ENCODE assay signal across 14 cellular contexts in the genomic region with DNA sequence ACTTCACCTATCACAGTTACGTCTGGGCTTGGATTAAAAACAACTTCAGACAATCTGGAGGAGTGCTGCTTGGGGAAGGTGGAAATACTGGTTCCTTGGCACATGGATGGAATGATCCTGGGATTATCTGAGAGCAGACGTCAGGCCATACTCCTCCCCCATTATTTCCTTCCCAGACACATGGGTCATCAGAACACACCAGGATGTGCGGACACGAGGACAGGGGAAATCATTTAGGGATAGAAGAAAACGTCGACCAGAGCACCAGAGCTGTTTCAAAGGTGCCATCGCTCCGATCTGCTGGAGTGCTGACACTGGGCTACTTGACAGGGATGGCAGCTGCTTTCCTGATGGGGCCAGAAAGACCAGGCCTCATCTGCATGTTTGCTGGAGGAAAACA. TPM values are rescaled to one million over a fixed set of nuclear protein-coding genes. Genes with fewer than 3 reads are reported as not detected.
A peak's percentile ranks its signal among the peaks of the same experiment; 100 is the strongest.
DNase-seq lines count a peak whose midpoint lies in the region; ATAC-seq, FAIRE-seq and TF ChIP-seq lines count a peak whose summit lies in the region.
"Had no signal": no experiment of that assay in that cellular context is flagged by ENCODE, and none has a peak within 500 bp of the region (broad histone marks: within the 10 kb centered on the region; RNA-seq: fewer than 3 reads in every experiment).

No MANE protein-coding gene starts in this region.

- no peaks in the 10 kb centered on the region for H3K27me3 Mint-ChIP-seq in activated naive CD4-positive, alpha-beta T cell treated with anti-CD3 and anti-CD28 coated beads, Interleukin-2, amount 10 ng/mL, durations not matched to agents 7 days and 5 days
- H3K27me3 Mint-ChIP-seq in brain: no peaks in the 10 kb centered on the region
- H3K27me3 Mint-ChIP-seq in naive thymus-derived CD4-positive, alpha-beta T cell: no peaks in the 10 kb centered on the region

- TF ChIP-seq CTCF in brain (conservative IDR thresholded peaks at IDR 0.05): no peak
- no peak for TF ChIP-seq CTCF in keratinocyte (optimal IDR thresholded peaks at IDR 0.05 in 1 of 3, IDR thresholded peaks at IDR 0.05 in 1 of 3, conservative IDR thresholded peaks at IDR 0.05 in 1 of 3; ENCODE audit: extremely low read depth in 1 of 3, insufficient read depth in 2 of 3, low read length in 3 of 3)
- TF ChIP-seq CTCF in thoracic aorta (IDR thresholded peaks at IDR 0.05): no peak
- no peak for TF ChIP-seq CTCF in GM13977 (IDR thresholded peaks at IDR 0.05; ENCODE audit: extremely low read depth, insufficient read depth, missing control alignments)

- H3K27me3 ChIP-seq in keratinocyte (ENCODE audit: control insufficient read depth, extremely low read depth, insufficient read depth, low read length): no peaks in the 10 kb centered on the region
- H3K27me3 ChIP-seq in thoracic aorta (replicated peaks; ENCODE audit: insufficient read depth): no peaks in the 10 kb centered on the region
- no peaks in the 10 kb centered on the region for H3K27me3 ChIP-seq in naive thymus-derived CD4-positive, alpha-beta T cell (ENCODE audit: control insufficient read depth in 2 of 2, insufficient read depth in 2 of 2, low read length in 2 of 2)
- H3K27me3 ChIP-seq: body of pancreas had no signal

- no peaks in the 10 kb centered on the region for H4K20me1 ChIP-seq in keratinocyte (ENCODE audit: control insufficient read depth, extremely low read depth, insufficient read depth, low read length)

- CTCF ChIA-PET in activated naive CD4-positive, alpha-beta T cell treated with anti-CD3 and anti-CD28 coated beads, Interleukin-2, amount 10 ng/mL, durations not matched to agents 7 days and 5 days (lab: Charles Lee): interaction anchor here (1.2 kb wide), 1 partner anchor 120 kb away, joined by 3 read pairs; no protein-coding TSS in a partner anchor
- CTCF ChIA-PET in naive thymus-derived CD4-positive, alpha-beta T cell (lab: Charles Lee): no interaction called here

- H3K27ac ChIP-seq in keratinocyte (ENCODE audit: control insufficient read depth, insufficient read depth, low read length) (peak overlapping the region; percentile 91), thoracic aorta (peak overlapping the region; percentile 71 to 84)
- H3K27ac ChIP-seq in naive thymus-derived CD4-positive, alpha-beta T cell (ENCODE audit: low read depth, low read length): no peak overlapping the region
- H3K27ac ChIP-seq: body of pancreas had no signal

- dilution Hi-C loops in keratinocyte (cut with MboI; ENCODE audit: extremely low pct_ligation_motif_present, low sequenced_read_pairs): no loop called here

- H3K79me2 ChIP-seq in keratinocyte (ENCODE audit: control insufficient read depth, insufficient read depth, low read length): no peaks in the 10 kb centered on the region

- H3K9me3 ChIP-seq in keratinocyte (ENCODE audit: control insufficient read depth, low read depth, low read length) (no peaks in the 10 kb centered on the region), thoracic aorta (no peaks in the 10 kb centered on the region)
- H3K9me3 ChIP-seq in naive thymus-derived CD4-positive, alpha-beta T cell (ENCODE audit: control insufficient read depth in 2 of 3, low read length in 3 of 3): no peaks in the 10 kb centered on the region
- H3K9me3 ChIP-seq: body of pancreas had no signal

- intact Hi-C loops in naive thymus-derived CD4-positive, alpha-beta T cell (cut with micrococcal nuclease): no loop called here

- FAIRE-seq in keratinocyte (lab: Jason Lieb, UNC): no peak
- FAIRE-seq: GM12892 had no signal

- H3K4me1 Mint-ChIP-seq in activated naive CD4-positive, alpha-beta T cell treated with anti-CD3 and anti-CD28 coated beads, Interleukin-2, amount 10 ng/mL, durations not matched to agents 7 days and 5 days: peaks cover 8% of the 10 kb centered on the region
- H3K4me1 Mint-ChIP-seq in brain: peaks cover 40% of the 10 kb centered on the region
- peaks cover 0 to 11% (median 0%) of the 10 kb centered on the region in 7 donors for H3K4me1 Mint-ChIP-seq in naive thymus-derived CD4-positive, alpha-beta T cell

- POLR2A ChIA-PET in naive thymus-derived CD4-positive, alpha-beta T cell (lab: Charles Lee): no interaction called here

- DNase-seq in activated naive CD4-positive, alpha-beta T cell treated with anti-CD3 and anti-CD28 coated beads, Interleukin-2, amount 10 ng/mL, durations not matched to agents 7 days and 5 days: no peak
- no peak for DNase-seq in activated naive CD4-positive, alpha-beta T cell treated with Interleukin-2 at 50 U/mL for 16 hours
- no peak for DNase-seq in keratinocyte (ENCODE audit: low read depth, low spot score)
- DNase-seq in thoracic aorta (ENCODE audit: low spot score): no peak
- DNase-seq in naive thymus-derived CD4-positive, alpha-beta T cell: no peak
- no peak for DNase-seq in GM13977 (ENCODE audit: low spot score)
- DNase-seq: H9, SHP77 had no signal

- in situ Hi-C loops in GM13977 (cut with MboI; ENCODE audit: low pct_unique_long_range_greater_than_20kb, low sequenced_read_pairs, unreplicated experiment): no loop called here

- H3K4me1 ChIP-seq in keratinocyte (ENCODE audit: control insufficient read depth, extremely low read depth, insufficient read depth, low read length) (peaks cover 21% of the 10 kb centered on the region), thoracic aorta (ENCODE audit: control insufficient read depth in 1 of 2, low read depth in 2 of 2) (peaks cover 17 to 45% of the 10 kb centered on the region in 2 donors)
- no peaks in the 10 kb centered on the region for H3K4me1 ChIP-seq in naive thymus-derived CD4-positive, alpha-beta T cell (ENCODE audit: control insufficient read depth in 2 of 2, insufficient read depth in 2 of 2, low read length in 2 of 2)
- H3K4me1 ChIP-seq: body of pancreas had no signal

- H3K4me3 Mint-ChIP-seq in activated naive CD4-positive, alpha-beta T cell treated with anti-CD3 and anti-CD28 coated beads, Interleukin-2, amount 10 ng/mL, durations not matched to agents 7 days and 5 days: no peak overlapping the region
- H3K4me3 Mint-ChIP-seq in brain: no peak overlapping the region
- H3K4me3 Mint-ChIP-seq in naive thymus-derived CD4-positive, alpha-beta T cell: no peak overlapping the region
- H3K4me3 Mint-ChIP-seq: H9 had no signal

- H3K36me3 ChIP-seq in keratinocyte (ENCODE audit: control insufficient read depth in 2 of 2, extremely low read depth in 1 of 2, insufficient read depth in 2 of 2, low read length in 2 of 2): peaks cover 3 to 19% of the 10 kb centered on the region in 2 experiments
- H3K36me3 ChIP-seq in thoracic aorta: peaks cover 5% of the 10 kb centered on the region
- peaks cover 15 to 46% (median 17%) of the 10 kb centered on the region in 3 experiments for H3K36me3 ChIP-seq in naive thymus-derived CD4-positive, alpha-beta T cell (ENCODE audit: control insufficient read depth in 2 of 3, insufficient read depth in 3 of 3, low read length in 3 of 3)

- peaks cover 25% of the 10 kb centered on the region for H3K36me3 Mint-ChIP-seq in activated naive CD4-positive, alpha-beta T cell treated with anti-CD3 and anti-CD28 coated beads, Interleukin-2, amount 10 ng/mL, durations not matched to agents 7 days and 5 days
- H3K36me3 Mint-ChIP-seq in brain: peaks cover 66% of the 10 kb centered on the region
- H3K36me3 Mint-ChIP-seq in naive thymus-derived CD4-positive, alpha-beta T cell: peaks cover 13 to 47% (median 23%) of the 10 kb centered on the region in 5 donors

- H3K9me1 ChIP-seq in keratinocyte (ENCODE audit: control insufficient read depth, extremely low read depth, insufficient read depth, low read length): peaks cover 3% of the 10 kb centered on the region

- H3K27ac Mint-ChIP-seq in activated naive CD4-positive, alpha-beta T cell treated with anti-CD3 and anti-CD28 coated beads, Interleukin-2, amount 10 ng/mL, durations not matched to agents 7 days and 5 days: peak overlapping the region; percentile 1
- peak overlapping the region; percentile 34 to 96 (median 85) for H3K27ac Mint-ChIP-seq in brain
- peak overlapping the region in 1 of 9 donors; percentile 43 for H3K27ac Mint-ChIP-seq in naive thymus-derived CD4-positive, alpha-beta T cell

- ATAC-seq in thoracic aorta (ENCODE audit: insufficient number of reproducible peaks, low FRiP score, low read depth) (no peak), GM19463 (IDR thresholded peaks at IDR 0.05; ENCODE audit: unreplicated experiment) (no peak)
- ATAC-seq in naive thymus-derived CD4-positive, alpha-beta T cell: no peak
- ATAC-seq: body of pancreas had no signal

- H3K9me3 Mint-ChIP-seq in activated naive CD4-positive, alpha-beta T cell treated with anti-CD3 and anti-CD28 coated beads, Interleukin-2, amount 10 ng/mL, durations not matched to agents 7 days and 5 days: no peaks in the 10 kb centered on the region
- H3K9me3 Mint-ChIP-seq in brain: peaks cover 0 to 12% (median 6%) of the 10 kb centered on the region in 5 experiments
- peaks cover 0 to 1% (median 0%) of the 10 kb centered on the region in 11 donors for H3K9me3 Mint-ChIP-seq in naive thymus-derived CD4-positive, alpha-beta T cell
- H3K9me3 Mint-ChIP-seq: H9 had no signal

- no peak overlapping the region for H3K4me2 ChIP-seq in keratinocyte (ENCODE audit: control insufficient read depth, extremely low read depth, insufficient read depth, low read depth, low read length)

- H3K9ac ChIP-seq in keratinocyte (ENCODE audit: control insufficient read depth, extremely low read depth, insufficient read depth, low read length): no peak overlapping the region

- no peak overlapping the region for H3K4me3 ChIP-seq in keratinocyte (ENCODE audit: control insufficient read depth in 2 of 3, extremely low read depth in 1 of 3, insufficient read depth in 2 of 3, low read depth in 1 of 3, low read length in 3 of 3)
- no peak overlapping the region for H3K4me3 ChIP-seq in thoracic aorta
- no peak overlapping the region for H3K4me3 ChIP-seq in naive thymus-derived CD4-positive, alpha-beta T cell (ENCODE audit: low read length)
- H3K4me3 ChIP-seq: body of pancreas had no signal

- H2AFZ ChIP-seq in keratinocyte (ENCODE audit: control insufficient read depth, low read length): no peak overlapping the region

RNA-seq across cellular contexts. Expression of gene ANGPTL7, which starts 31.8 kb away (rescaled TPM):
- polyA plus RNA-seq in brain (ENCODE audit: insufficient read depth, low read depth, low replicate concordance) (not detected), keratinocyte (not detected in 3 replicates)
- not detected for polyA plus RNA-seq in keratinocyte (2011; ENCODE audit: low read depth)
- not detected in 2 replicates for polyA plus RNA-seq in keratinocyte (2011; cell fraction: cytosol; rRNA removed)
- not detected in 2 replicates for polyA plus RNA-seq in keratinocyte (2011; cell fraction: nucleus; rRNA removed)
- polyA plus RNA-seq in keratinocyte (2012; ENCODE audit: low replicate concordance): 0.08 TPM in 1 of 2 replicates, not detected in the other
- polyA minus RNA-seq in keratinocyte: not detected in 3 replicates
- not detected for polyA minus RNA-seq in keratinocyte (2011; cell fraction: cytosol; rRNA and poly(A)+ RNA removed)
- not detected in 2 replicates for polyA minus RNA-seq in keratinocyte (2011; cell fraction: nucleus; rRNA and poly(A)+ RNA removed)
- 10 to 100 TPM; 19.4 to 37.0 TPM for total RNA-seq in thoracic aorta
- total RNA-seq in naive thymus-derived CD4-positive, alpha-beta T cell: not detected
- polyA plus RNA-seq in naive thymus-derived CD4-positive, alpha-beta T cell: not detected
- total RNA-seq: epithelial cell of proximal tubule, H9, NCI-H460 had no signal

RNA-seq across cellular contexts. Expression of gene EXOSC10, which starts 57.7 kb away (rescaled TPM):
- 43.7 TPM for polyA plus RNA-seq in brain (ENCODE audit: insufficient read depth, low read depth, low replicate concordance)
- polyA plus RNA-seq in keratinocyte: 44.9 to 86.5 TPM (median 61.2 TPM) in 3 replicates
- 235 TPM for polyA plus RNA-seq in keratinocyte (2011; ENCODE audit: low read depth)
- polyA plus RNA-seq in keratinocyte (2011; cell fraction: cytosol; rRNA removed): 47.4 and 64.6 TPM in 2 replicates
- 128 and 141 TPM in 2 replicates for polyA plus RNA-seq in keratinocyte (2011; cell fraction: nucleus; rRNA removed)
- polyA plus RNA-seq in keratinocyte (2012; ENCODE audit: low replicate concordance): 29.3 and 48.3 TPM in 2 replicates
- 48.0 to 79.4 TPM (median 48.8 TPM) in 3 replicates for polyA minus RNA-seq in keratinocyte
- polyA minus RNA-seq in keratinocyte (2011; cell fraction: cytosol; rRNA and poly(A)+ RNA removed): 29.0 TPM
- 45.2 and 74.5 TPM in 2 replicates for polyA minus RNA-seq in keratinocyte (2011; cell fraction: nucleus; rRNA and poly(A)+ RNA removed)
- 10 to 100 TPM; 78.5 to 78.9 TPM for total RNA-seq in thoracic aorta
- 10 to 100 TPM; 72.0 to 83.4 (median 80.9) TPM for total RNA-seq in naive thymus-derived CD4-positive, alpha-beta T cell
- 10 to 100 TPM; 33.9 to 55.1 TPM for polyA plus RNA-seq in naive thymus-derived CD4-positive, alpha-beta T cell
